7 cellular contexts compared by ENCODE assay signal in genomic region chr2:68643011-68643873, GRCh38. TPM values are rescaled to one million over a fixed set of nuclear protein-coding genes. Genes with fewer than 3 reads are reported as not detected.
A peak's percentile ranks its signal among the peaks of the same experiment; 100 is the strongest.
DNase-seq lines count a peak whose midpoint lies in the region; ATAC-seq, FAIRE-seq and TF ChIP-seq lines count a peak whose summit lies in the region.

TSS of gene PROKR1 (plus strand) at chr2:68643579. CDS start at chr2:68645822, 2,243 bp downstream.

- H3K4me1 ChIP-seq in GM12878 (ENCODE audit: control insufficient read depth, insufficient read depth, low read length): no peaks in the 10 kb centered on the region
- H3K4me1 ChIP-seq in kidney (ENCODE audit: control insufficient read depth in 1 of 2, insufficient read depth in 1 of 2, low read depth in 1 of 2, low read length in 2 of 2): peaks cover 0 to 3% of the 10 kb centered on the region in 2 donors

- no peaks in the 10 kb centered on the region for H3K36me3 ChIP-seq in GM12878 (ENCODE audit: control insufficient read depth in 2 of 2, insufficient read depth in 2 of 2, low read length in 1 of 2)
- H3K36me3 ChIP-seq in kidney (ENCODE audit: control insufficient read depth in 1 of 2, insufficient read depth in 2 of 2, low read length in 2 of 2): no peaks in the 10 kb centered on the region

- SMC1A ChIA-PET in GM12878 (lab: Charles Lee; ENCODE audit: uncharacterized antibody, unreplicated experiment): no interaction called here

- TF ChIP-seq CTCF in GM12878 (IDR thresholded peaks at IDR 0.05 in 2 of 3, conservative IDR thresholded peaks at IDR 0.05 in 1 of 3; ENCODE audit: control insufficient read depth in 2 of 3, extremely low read depth in 1 of 3, insufficient read depth in 1 of 3, low read depth in 3 of 3, low read length in 3 of 3) (no peak), kidney (IDR thresholded peaks at IDR 0.05; ENCODE audit: borderline replicate concordance, extremely low read depth, insufficient read depth) (no peak)

- H3K9me3 ChIP-seq in GM12878 (replicated peaks; ENCODE audit: control insufficient read depth, insufficient read depth, low read length) (no peaks in the 10 kb centered on the region; the same call in 1 of the 3 replicates), kidney (ENCODE audit: control insufficient read depth in 1 of 2, low read length in 2 of 2) (peaks cover 0 to 6% of the 10 kb centered on the region in 2 donors)

- no peak within 1 kb of the TSS for H3K27ac ChIP-seq in GM12878 (ENCODE audit: control insufficient read depth, insufficient read depth)
- no peak within 1 kb of the TSS for H3K27ac ChIP-seq in kidney (ENCODE audit: low read depth in 2 of 2, low read length in 2 of 2)

- no peak within 1 kb of the TSS for H3K27ac Mint-ChIP-seq in stimulated activated memory B cell treated with anti-CD40 and anti-IgM and Interleukin-4, amounts not matched to agents 10 μg/mL and 1 μg/mL and 100 μg/mL, for 72 hours

- no peak for TF ChIP-seq POLR2A in GM12878 (IDR thresholded peaks at IDR 0.05; ENCODE audit: low read depth, low read length)

- WGBS in GM12878 (ENCODE audit: insufficient coverage, insufficient replicate concordance, low lambda C conversion rate, missing lambda C conversion rate): 6% methylated on average over 69 of the region's 86 CpGs

- intact Hi-C loops in GM12878 (cut with micrococcal nuclease; ENCODE audit: unreplicated experiment) (no loop called here), kidney (cut with DNase I) (no loop called here)

- H3K4me1 Mint-ChIP-seq in stimulated activated memory B cell treated with anti-CD40 and anti-IgM and Interleukin-4, amounts not matched to agents 10 μg/mL and 1 μg/mL and 100 μg/mL, for 72 hours: peaks cover 14% of the 10 kb centered on the region

- H3K27me3 ChIP-seq in GM12878 (replicated peaks in 1 of 2; ENCODE audit: control insufficient read depth in 2 of 2, insufficient read depth in 2 of 2, low read length in 1 of 2): peaks cover 5 to 23% of the 10 kb centered on the region in 2 experiments

- peak within 1 kb of the TSS; percentile 54 for H3K4me3 Mint-ChIP-seq in stimulated activated memory B cell treated with anti-CD40 and anti-IgM and Interleukin-4, amounts not matched to agents 10 μg/mL and 1 μg/mL and 100 μg/mL, for 72 hours

- FAIRE-seq in GM12878 (lab: Jason Lieb, UNC): no peak
- no peak for FAIRE-seq in kidney (lab: Jason Lieb, UNC)

- peaks cover 18% of the 10 kb centered on the region for H3K9me3 Mint-ChIP-seq in stimulated activated memory B cell treated with anti-CD40 and anti-IgM and Interleukin-4, amounts not matched to agents 10 μg/mL and 1 μg/mL and 100 μg/mL, for 72 hours

- no TSS peak for BruUV-seq in GM12878 (replicated peaks; lab: Mats Ljungman, UMichigan)

- RAD21 ChIA-PET in GM12878 (lab: Charles Lee; ENCODE audit: unreplicated experiment): no interaction called here

- no peaks in the 10 kb centered on the region for H3K79me2 ChIP-seq in GM12878 (ENCODE audit: control insufficient read depth, insufficient read depth, low read length)

- H3K36me3 Mint-ChIP-seq in stimulated activated memory B cell treated with anti-CD40 and anti-IgM and Interleukin-4, amounts not matched to agents 10 μg/mL and 1 μg/mL and 100 μg/mL, for 72 hours: peaks cover 13% of the 10 kb centered on the region

- TF ChIP-seq RAD21 in GM12878 (IDR thresholded peaks at IDR 0.05; ENCODE audit: insufficient read depth, low read depth, low read length): no peak

- peak within 1 kb of the TSS; percentile 38; the same call in 1 of the 2 replicates for H3K4me2 ChIP-seq in GM12878 (ENCODE audit: control insufficient read depth, insufficient read depth)

- DNase-seq in ELF-1 (ENCODE audit: low read depth, low spot score) (peak; percentile 72), NCI-H146 (lab: John Stamatoyannopoulos, UW) (peak; percentile 73), GM12878 (ENCODE audit: low read depth, low spot score) (no peak), kidney (peak; percentile 79), NAMALWA (ENCODE audit: low spot score) (no peak), KG1 (lab: John Stamatoyannopoulos, UW) (no peak)

- POLR2A ChIA-PET in GM12878 (lab: Charles Lee): no interaction called here

- no peak within 1 kb of the TSS for H2AFZ ChIP-seq in GM12878 (ENCODE audit: control insufficient read depth, low read depth, low read length)

- no peak within 1 kb of the TSS for H3K9ac ChIP-seq in GM12878 (ENCODE audit: control insufficient read depth, insufficient read depth, low read length)
- no peak within 1 kb of the TSS for H3K9ac ChIP-seq in kidney (ENCODE audit: low read length in 2 of 2)

- CTCF ChIA-PET in GM12878 (lab: Yijun Ruan, JAX): no interaction called here

- peaks cover 75% of the 10 kb centered on the region for H3K27me3 Mint-ChIP-seq in stimulated activated memory B cell treated with anti-CD40 and anti-IgM and Interleukin-4, amounts not matched to agents 10 μg/mL and 1 μg/mL and 100 μg/mL, for 72 hours

- H3K4me3 ChIP-seq in GM12878 (no peak within 1 kb of the TSS), kidney (ENCODE audit: low read length in 2 of 2) (no peak within 1 kb of the TSS)

- in situ Hi-C loops in GM12878 (cut with MboI): no loop called here

- ATAC-seq in GM12878: no peak
- ATAC-seq in stimulated activated memory B cell treated with anti-CD40 and anti-IgM and Interleukin-4, amounts not matched to agents 10 μg/mL and 1 μg/mL and 100 μg/mL, for 72 hours: peak; percentile 46

- no peak for TF ChIP-seq EP300 in GM12878 (IDR thresholded peaks at IDR 0.05; ENCODE audit: borderline replicate concordance in 1 of 2, control insufficient read depth in 1 of 2, low read depth in 2 of 2, low read length in 2 of 2)

- H4K20me1 ChIP-seq in GM12878 (ENCODE audit: control insufficient read depth, insufficient read depth): no peaks in the 10 kb centered on the region

TF ChIP-seq in GM12878, 131 proteins besides CTCF, POLR2A, EP300 and RAD21:
- peak; percentile 98 for TF ChIP-seq SUZ12 (IDR thresholded peaks at IDR 0.05; ENCODE audit: unreplicated experiment)
- no peak for TF ChIP-seq RAD51 (IDR thresholded peaks at IDR 0.05)
- TF ChIP-seq KDM1A (IDR thresholded peaks at IDR 0.05; ENCODE audit: borderline replicate concordance): no peak
- TF ChIP-seq NR2C1 (IDR thresholded peaks at IDR 0.05): no peak

RNA-seq across cellular contexts. Expression of gene PROKR1, which starts in this region (rescaled TPM):
- total RNA-seq in GM12878 (2013; cell fraction: nucleolus; rRNA removed): not detected in 2 replicates
- total RNA-seq in GM12878 (2014; rRNA removed) (not detected in 2 replicates), GM12878 (2014; rRNA removed; fragmentation: Illumina TruSeq; extraction: Trizol) (not detected in 2 replicates), GM12878 (2021) (not detected in 2 replicates), kidney (not detected)
- polyA plus RNA-seq in GM12878 (2011; ENCODE audit: low read depth): not detected
- polyA plus RNA-seq in GM12878 (2011; rRNA removed) (0.01 TPM in 1 of 2 replicates, not detected in the other), GM12878 (2014; fragmentation: Illumina TruSeq; extraction: Trizol) (0.01 TPM in 1 of 2 replicates, not detected in the other), GM12878 (2014; fragmentation: Nextera tagmentation; extraction: Ambion mirVana) (under 1 TPM in 1 of 2 experiments, not detected in 1; 0.02 TPM), GM12878 (2014; rRNA removed) (not detected in 2 replicates), GM12878 (2016; fragmentation: Nextera tagmentation; extraction: Ambion mirVana) (not detected), kidney (ENCODE audit: insufficient read depth, low read depth, low replicate concordance) (not detected)
- polyA plus RNA-seq in GM12878 (2011; cell fraction: cytosol; rRNA removed): not detected in 2 replicates
- 0.03 TPM in 1 of 2 replicates, not detected in the other for polyA plus RNA-seq in GM12878 (2011; cell fraction: nucleus; rRNA removed)
- not detected in 2 replicates for polyA plus RNA-seq in GM12878 (2012)
- not detected in 2 replicates for polyA minus RNA-seq in GM12878 (2011; rRNA and poly(A)+ RNA removed)
- polyA minus RNA-seq in GM12878 (2011; cell fraction: cytosol; rRNA and poly(A)+ RNA removed): not detected in 2 replicates
- not detected in 2 replicates for polyA minus RNA-seq in GM12878 (2011; cell fraction: nucleus; rRNA and poly(A)+ RNA removed)

Comparison
In these comparisons a context has a peak if more than half of its experiments do, and no peak if none do; other contexts are left out.
1. Peak in DNase-seq in kidney; RNA of the gene not detected or under 1 TPM.
2. DNase-seq: peak in ELF-1 (single experiment) and NCI-H146 (single experiment); none in GM12878 (single experiment), NAMALWA (single experiment) and KG1 (single experiment).